ENCODE assay signal across 15 cellular contexts in the genomic region with DNA sequence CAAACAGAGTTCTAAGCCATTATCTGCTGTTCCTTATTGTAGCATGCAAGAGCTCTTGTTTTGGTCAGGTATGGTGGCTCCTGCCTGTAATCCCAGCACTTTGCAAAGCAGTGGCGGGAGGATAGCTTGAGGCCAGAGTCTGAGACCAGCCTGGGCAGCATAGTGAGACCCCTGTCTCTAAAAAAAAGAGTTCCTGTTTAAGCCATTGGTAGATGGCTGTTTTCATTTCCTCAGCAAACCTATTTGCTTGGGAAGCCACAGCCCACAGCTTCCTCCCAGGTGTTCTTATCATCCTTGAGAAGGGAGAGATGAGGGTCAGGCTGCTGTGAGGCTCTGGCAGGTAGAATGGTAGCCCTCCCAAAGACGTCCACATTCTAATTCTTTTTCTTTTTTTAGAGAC. TPM values are rescaled to one million over a fixed set of nuclear protein-coding genes. Genes with fewer than 3 reads are reported as not detected.
"Had no signal": no experiment of that assay in that cellular context is flagged by ENCODE, and none has a peak within 500 bp of the region (broad histone marks: within the 10 kb centered on the region; RNA-seq: fewer than 3 reads in every experiment).

No MANE protein-coding gene starts in this region.

- H3K4me1 ChIP-seq: ascending aorta, foreskin keratinocyte, suprapubic skin had no signal

- H3K36me3 ChIP-seq: ascending aorta, heart left ventricle, suprapubic skin, upper lobe of right lung had no signal

- H3K27ac Mint-ChIP-seq: T-helper 1 cell treated with Interleukin-12 subunit alpha and Interleukin-12 subunit beta and Interleukin-4 antibody, amounts not matched to agents 30 μg/mL and 1 μg/mL, for 36 hours had no signal

- DNase-seq: activated CD4-positive, CD25-positive, alpha-beta regulatory T cell; activated gamma-delta T cell treated with Interleukin-2 at 50 U/mL for 16 hours; activated T-cell treated with anti-CD3 and anti-CD28 coated beads, Interleukin-2, amount 50 U/mL, for 4 hours; foreskin keratinocyte; heart left ventricle; occipital lobe; stimulated activated naive CD4-positive, alpha-beta T cell had no signal

- H3K9me3 Mint-ChIP-seq: activated T-cell treated with anti-CD3 and anti-CD28 coated beads, Interleukin-2, amount 50 U/mL, for 4 hours; natural killer cell treated with Interleukin-12 subunit alpha and Interleukin-12 subunit beta and Interleukin-15 and Interleukin-18, amount 100 ng/mL, for 72 hours; T-helper 1 cell treated with Interleukin-12 subunit alpha and Interleukin-12 subunit beta and Interleukin-4 antibody, amounts not matched to agents 30 μg/mL and 1 μg/mL, for 36 hours had no signal

- ATAC-seq: foreskin keratinocyte, heart left ventricle had no signal

- FAIRE-seq: bronchial epithelial cell, endothelial cell of umbilical vein had no signal

- H3K9me3 ChIP-seq: ascending aorta, heart left ventricle, suprapubic skin, upper lobe of right lung had no signal

- H3K4me3 ChIP-seq: ascending aorta, heart left ventricle, suprapubic skin, upper lobe of right lung had no signal

- H3K4me3 Mint-ChIP-seq: activated T-cell treated with anti-CD3 and anti-CD28 coated beads, Interleukin-2, amount 50 U/mL, for 4 hours; natural killer cell treated with Interleukin-12 subunit alpha and Interleukin-12 subunit beta and Interleukin-15 and Interleukin-18, amount 100 ng/mL, for 72 hours; T-helper 1 cell treated with Interleukin-12 subunit alpha and Interleukin-12 subunit beta and Interleukin-4 antibody, amounts not matched to agents 30 μg/mL and 1 μg/mL, for 36 hours had no signal

- H3K27ac ChIP-seq: ascending aorta, foreskin keratinocyte, heart left ventricle, suprapubic skin, upper lobe of right lung had no signal

- H3K27me3 ChIP-seq: ascending aorta, heart left ventricle, upper lobe of right lung had no signal

- H3K36me3 Mint-ChIP-seq: natural killer cell treated with Interleukin-12 subunit alpha and Interleukin-12 subunit beta and Interleukin-15 and Interleukin-18, amount 100 ng/mL, for 72 hours had no signal

RNA-seq across cellular contexts. Expression of gene FAM81A, which starts 24.4 kb away (rescaled TPM):
- total RNA-seq: ascending aorta, lung microvascular endothelial cell had no signal
